ENCODE assay signal across 8 cellular contexts in the genomic region with DNA sequence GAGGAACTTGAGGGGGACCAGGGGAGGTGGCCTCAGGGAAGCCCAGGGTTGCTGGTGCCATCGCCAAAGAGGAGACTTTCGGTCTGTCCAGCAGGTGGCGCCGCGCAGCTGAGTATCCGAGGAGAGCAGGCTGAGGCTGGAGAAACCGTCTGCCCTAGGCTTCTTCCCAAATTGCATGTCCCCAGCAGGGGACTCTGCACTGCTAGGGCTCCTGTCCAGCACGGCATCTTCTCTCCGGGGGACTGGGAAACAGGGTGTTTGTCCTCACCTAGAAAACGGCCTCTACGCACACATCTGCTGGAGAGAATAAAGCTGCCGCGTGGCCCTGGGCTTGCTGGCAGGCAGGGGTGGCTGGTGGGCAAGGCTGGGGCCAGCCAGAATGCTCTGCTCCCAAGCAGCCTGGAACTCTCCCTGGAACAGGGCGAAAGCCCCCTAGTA.
A peak's percentile ranks its signal among the peaks of the same experiment; 100 is the strongest.
DNase-seq lines count a peak whose midpoint lies in the region; ATAC-seq lines count a peak whose summit lies in the region.

No MANE protein-coding gene starts in this region.

- peak overlapping the region; percentile 77 for H3K56ac ChIP-seq in mesendoderm (ENCODE audit: low read length)

- no peak overlapping the region for H4K8ac ChIP-seq in mesendoderm (ENCODE audit: low read depth, low read length)

- POLR2A ChIA-PET in activated CD4-positive, alpha-beta memory T cell treated with anti-CD3 and anti-CD28 coated beads, Interleukin-2, amount 10 ng/mL, durations not matched to agents 7 days and 5 days (lab: Charles Lee): interaction anchor here (0.6 kb wide), 1 partner anchor 206 kb away, joined by 3 read pairs; no protein-coding TSS in a partner anchor

- no peaks in the 10 kb centered on the region for H3K27me3 ChIP-seq in effector memory CD4-positive, alpha-beta T cell (replicated peaks; ENCODE audit: control insufficient read depth, insufficient read depth, low read length, poor library complexity, severe bottlenecking)
- H3K27me3 ChIP-seq in mesendoderm (ENCODE audit: insufficient read depth, low read length, poor library complexity): no peaks in the 10 kb centered on the region

- H3K9me3 ChIP-seq in effector memory CD4-positive, alpha-beta T cell (ENCODE audit: control insufficient read depth, low read length): no peaks in the 10 kb centered on the region

- no peaks in the 10 kb centered on the region for H3K79me2 ChIP-seq in mesendoderm (ENCODE audit: control insufficient read depth, insufficient read depth, low read length)

- no peak overlapping the region for H3K23ac ChIP-seq in mesendoderm (ENCODE audit: low read length)

- CTCF ChIA-PET in activated CD4-positive, alpha-beta memory T cell treated with anti-CD3 and anti-CD28 coated beads, Interleukin-2, amount 10 ng/mL, durations not matched to agents 7 days and 5 days (lab: Charles Lee): interaction anchor here (0.7 to 2.2 kb wide), 15 partner anchors 10 to 480 kb away, joined by 3 to 11 read pairs (median 4); no protein-coding TSS in a partner anchor

- no peak overlapping the region for H4K5ac ChIP-seq in mesendoderm (ENCODE audit: low read length)

- ATAC-seq in GM19351 (IDR thresholded peaks at IDR 0.05; ENCODE audit: unreplicated experiment) (peak; percentile 91), HG03432 (IDR thresholded peaks at IDR 0.05; ENCODE audit: unreplicated experiment) (peak; percentile 90)

- H3K27ac ChIP-seq in effector memory CD4-positive, alpha-beta T cell (ENCODE audit: insufficient read depth, low read length, poor library complexity, severe bottlenecking): no peak overlapping the region
- no peak overlapping the region for H3K27ac ChIP-seq in mesendoderm (ENCODE audit: low read depth, low read length)

- peak overlapping the region; percentile 38 for H2BK120ac ChIP-seq in mesendoderm (ENCODE audit: low read depth, low read length)

- peak overlapping the region; percentile 30 for H3K9ac ChIP-seq in mesendoderm (ENCODE audit: low read length)

- no peaks in the 10 kb centered on the region for H3K4me1 Mint-ChIP-seq in activated CD4-positive, alpha-beta memory T cell treated with anti-CD3 and anti-CD28 coated beads, Interleukin-2, amount 10 ng/mL, durations not matched to agents 7 days and 5 days

- H3K4me3 Mint-ChIP-seq in activated CD4-positive, alpha-beta memory T cell treated with anti-CD3 and anti-CD28 coated beads, Interleukin-2, amount 10 ng/mL, durations not matched to agents 7 days and 5 days: no peak overlapping the region

- H2AK5ac ChIP-seq in mesendoderm (ENCODE audit: low read length): no peak overlapping the region

- no peaks in the 10 kb centered on the region for H3K79me1 ChIP-seq in mesendoderm (ENCODE audit: low read length)

- peak overlapping the region; percentile 69 for H3K18ac ChIP-seq in mesendoderm (ENCODE audit: low read length)

- peak overlapping the region; percentile 39 for H2BK5ac ChIP-seq in mesendoderm (ENCODE audit: low read length)

- no peak overlapping the region for H3K27ac Mint-ChIP-seq in activated CD4-positive, alpha-beta memory T cell treated with anti-CD3 and anti-CD28 coated beads, Interleukin-2, amount 10 ng/mL, durations not matched to agents 7 days and 5 days

- no peaks in the 10 kb centered on the region for H3K9me3 Mint-ChIP-seq in activated CD4-positive, alpha-beta memory T cell treated with anti-CD3 and anti-CD28 coated beads, Interleukin-2, amount 10 ng/mL, durations not matched to agents 7 days and 5 days

- no CpG with 5 or more reads among the region's 14 CpGs for WGBS in mesendoderm (ENCODE audit: extremely low coverage, insufficient coverage, low lambda C conversion rate)

- no peak overlapping the region for H3K4me3 ChIP-seq in effector memory CD4-positive, alpha-beta T cell (ENCODE audit: insufficient read depth, low read depth, low read length, poor library complexity, severe bottlenecking)
- H3K4me3 ChIP-seq in mesendoderm (ENCODE audit: low read length): no peak overlapping the region

- H2BK15ac ChIP-seq in mesendoderm (replicated peaks; ENCODE audit: low read depth): no peak overlapping the region

- H3K4ac ChIP-seq in mesendoderm (ENCODE audit: low read depth, low read length): peak overlapping the region; percentile 41

- H3K4me1 ChIP-seq in effector memory CD4-positive, alpha-beta T cell (ENCODE audit: control insufficient read depth, insufficient read depth, low read length, poor library complexity, severe bottlenecking): no peaks in the 10 kb centered on the region
- no peaks in the 10 kb centered on the region for H3K4me1 ChIP-seq in mesendoderm (ENCODE audit: control insufficient read depth, low read depth, low read length)

- no peaks in the 10 kb centered on the region for H3K36me3 ChIP-seq in effector memory CD4-positive, alpha-beta T cell (ENCODE audit: control insufficient read depth, insufficient read depth, low read length)
- no peaks in the 10 kb centered on the region for H3K36me3 ChIP-seq in mesendoderm (ENCODE audit: control insufficient read depth, insufficient read depth, low read length)

- H3K36me3 Mint-ChIP-seq in activated CD4-positive, alpha-beta memory T cell treated with anti-CD3 and anti-CD28 coated beads, Interleukin-2, amount 10 ng/mL, durations not matched to agents 7 days and 5 days (ENCODE audit: low read depth): no peaks in the 10 kb centered on the region

- no peaks in the 10 kb centered on the region for H3K27me3 Mint-ChIP-seq in activated CD4-positive, alpha-beta memory T cell treated with anti-CD3 and anti-CD28 coated beads, Interleukin-2, amount 10 ng/mL, durations not matched to agents 7 days and 5 days

- no peak overlapping the region for H3K4me2 ChIP-seq in mesendoderm (ENCODE audit: low read length)

- DNase-seq in CD1c-positive myeloid dendritic cell (ENCODE audit: extremely low spot score): peak; percentile 68
- DNase-seq in NCI-H524 treated with DMSO at 0.1 percent for 48 hours (lab: John Stamatoyannopoulos, UW): peak; percentile 6
- peak; percentile 73 for DNase-seq in activated CD4-positive, alpha-beta memory T cell treated with anti-CD3 and anti-CD28 coated beads, Interleukin-2, amount 10 ng/mL, durations not matched to agents 7 days and 5 days
- DNase-seq in effector memory CD4-positive, alpha-beta T cell: peak; percentile 6 to 41 (median 12)
- DNase-seq in mesendoderm: peak; percentile 92
- DNase-seq in stimulated activated CD8-positive, alpha-beta memory T cell treated with anti-CD3 and anti-CD28 coated beads, Interleukin-2, amount 100 ng/mL, for 48 hours (ENCODE audit: low read depth in 2 of 2): peak; percentile 67 to 68

Comparison
In these comparisons a context has a peak if more than half of its experiments do, and no peak if none do; other contexts are left out.
1. DNase-seq: peak in every context shown above with its lines; median percentile 92 in mesendoderm; 73 in activated CD4-positive, alpha-beta memory T cell treated with anti-CD3 and anti-CD28 coated beads, Interleukin-2, amount 10 ng/mL, durations not matched to agents 7 days and 5 days; 68 in CD1c-positive myeloid dendritic cell; 68 in stimulated activated CD8-positive, alpha-beta memory T cell treated with anti-CD3 and anti-CD28 coated beads, Interleukin-2, amount 100 ng/mL, for 48 hours; 12 in effector memory CD4-positive, alpha-beta T cell; 6 in NCI-H524 treated with DMSO at 0.1 percent for 48 hours.